In genomic region chr6:29824144-29824543, GRCh38 we compare ENCODE assay signal across 32 cellular contexts. TPM values are rescaled to one million over a fixed set of nuclear protein-coding genes. Genes with fewer than 3 reads are reported as not detected.
"Had no signal": no experiment of that assay in that cellular context is flagged by ENCODE, and none has a peak within 500 bp of the region (broad histone marks: within the 10 kb centered on the region; RNA-seq: fewer than 3 reads in every experiment).

No MANE protein-coding gene starts in this region.

- FAIRE-seq: colon had no signal

- H3K36me3 ChIP-seq: adrenal gland, esophagus muscularis mucosa, gastrocnemius medialis, heart left ventricle had no signal

- H3K27ac ChIP-seq: adrenal gland, body of pancreas, esophagus muscularis mucosa, foreskin keratinocyte, gastrocnemius medialis, heart left ventricle, VCaP had no signal

- H3K27ac Mint-ChIP-seq: activated CD4-positive, alpha-beta T cell treated with anti-CD3 and anti-CD28 coated beads, Interleukin-2, amount 10 ng/mL, durations not matched to agents 7 days and 5 days; activated CD8-positive, alpha-beta T cell treated with anti-CD3 and anti-CD28 coated beads for 36 hours; activated naive CD4-positive, alpha-beta T cell treated with anti-CD3 and anti-CD28 coated beads for 36 hours; activated naive CD4-positive, alpha-beta T cell treated with anti-CD3 and anti-CD28 coated beads, Interleukin-2, amount 50 U/mL, for 24 hours; activated naive CD8-positive, alpha-beta T cell treated with anti-CD3 and anti-CD28 coated beads for 36 hours; activated naive CD8-positive, alpha-beta T cell treated with anti-CD3 and anti-CD28 coated beads, Interleukin-2, amount 50 U/mL, for 24 hours; activated T-helper 2 cell treated with anti-CD3 and anti-CD28 coated beads, Interferon-gamma antibody, Interleukin-2, Interleukin-4, amounts not matched to agents 10 μg/mL and 5 μg/mL and 100 μg/mL, durations not matched to agents 14 hours and 24 hours and 36 hours; effector memory CD8-positive, alpha-beta T cell; WTC11 had no signal

- H3K9me3 Mint-ChIP-seq: activated CD4-positive, alpha-beta T cell treated with anti-CD3 and anti-CD28 coated beads, Interleukin-2, amount 10 ng/mL, durations not matched to agents 7 days and 5 days; activated CD8-positive, alpha-beta T cell treated with anti-CD3 and anti-CD28 coated beads for 36 hours; activated naive CD4-positive, alpha-beta T cell treated with anti-CD3 and anti-CD28 coated beads, Interleukin-2, amount 50 U/mL, for 24 hours; activated naive CD8-positive, alpha-beta T cell treated with anti-CD3 and anti-CD28 coated beads for 36 hours; activated naive CD8-positive, alpha-beta T cell treated with anti-CD3 and anti-CD28 coated beads, Interleukin-2, amount 50 U/mL, for 24 hours; activated T-cell treated with anti-CD3 and anti-CD28 coated beads, Interleukin-2, amount 50 U/mL, for 4 hours; activated T-helper 2 cell treated with anti-CD3 and anti-CD28 coated beads, Interferon-gamma antibody, Interleukin-2, Interleukin-4, amounts not matched to agents 10 μg/mL and 5 μg/mL and 100 μg/mL, durations not matched to agents 14 hours and 24 hours and 36 hours; effector memory CD8-positive, alpha-beta T cell had no signal

- H3K9me3 ChIP-seq: adrenal gland, body of pancreas, esophagus muscularis mucosa, heart left ventricle had no signal

- DNase-seq: activated CD4-positive, alpha-beta T cell treated with anti-CD3 and anti-CD28 coated beads for 1 hour; activated CD4-positive, alpha-beta T cell treated with anti-CD3 and anti-CD28 coated beads for 4 hours; activated CD4-positive, alpha-beta T cell treated with anti-CD3 and anti-CD28 coated beads, Interleukin-2, amount 10 ng/mL, durations not matched to agents 7 days and 5 days; activated CD4-positive, alpha-beta T cell treated with anti-CD3 and anti-CD28 coated beads, Interleukin-2, amount 50 U/mL, for 4 hours; activated CD8-positive, alpha-beta memory T cell treated with anti-CD3 and anti-CD28 coated beads for 24 hours; activated CD8-positive, alpha-beta T cell treated with anti-CD3 and anti-CD28 coated beads for 36 hours; activated effector memory CD4-positive, alpha-beta T cell treated with anti-CD3 and anti-CD28 coated beads, Interleukin-2, amount 50 U/mL, for 16 hours; activated naive CD4-positive, alpha-beta T cell treated with anti-CD3 and anti-CD28 coated beads for 36 hours; activated naive CD8-positive, alpha-beta T cell treated with anti-CD3 and anti-CD28 coated beads for 36 hours; activated naive CD8-positive, alpha-beta T cell treated with anti-CD3 and anti-CD28 coated beads, Interleukin-2, amount 50 U/mL, for 24 hours; activated T-cell treated with anti-CD3 and anti-CD28 coated beads, Interleukin-2, amount 50 U/mL, for 4 hours; adrenal gland; amygdala; aorta; body of pancreas; caudate nucleus; cortex of kidney; dermis blood vessel endothelial cell; effector CD4-positive, alpha-beta T cell; effector memory CD8-positive, alpha-beta T cell; erythroblast; foreskin keratinocyte; gastrocnemius medialis; glutamatergic neuron; heart left ventricle; T-helper 2 cell had no signal

- H3K36me3 Mint-ChIP-seq: activated naive CD4-positive, alpha-beta T cell treated with anti-CD3 and anti-CD28 coated beads, Interleukin-2, amount 50 U/mL, for 24 hours; activated naive CD8-positive, alpha-beta T cell treated with anti-CD3 and anti-CD28 coated beads for 36 hours; WTC11 had no signal

- H3K4me3 Mint-ChIP-seq: activated CD4-positive, alpha-beta T cell treated with anti-CD3 and anti-CD28 coated beads, Interleukin-2, amount 10 ng/mL, durations not matched to agents 7 days and 5 days; activated CD8-positive, alpha-beta T cell treated with anti-CD3 and anti-CD28 coated beads for 36 hours; activated naive CD4-positive, alpha-beta T cell treated with anti-CD3 and anti-CD28 coated beads for 36 hours; activated naive CD4-positive, alpha-beta T cell treated with anti-CD3 and anti-CD28 coated beads, Interleukin-2, amount 50 U/mL, for 24 hours; activated naive CD8-positive, alpha-beta T cell treated with anti-CD3 and anti-CD28 coated beads for 36 hours; activated naive CD8-positive, alpha-beta T cell treated with anti-CD3 and anti-CD28 coated beads, Interleukin-2, amount 50 U/mL, for 24 hours; activated T-cell treated with anti-CD3 and anti-CD28 coated beads, Interleukin-2, amount 50 U/mL, for 4 hours; effector memory CD8-positive, alpha-beta T cell; WTC11 had no signal

- ATAC-seq: activated CD8-positive, alpha-beta T cell treated with anti-CD3 and anti-CD28 coated beads for 36 hours; activated naive CD8-positive, alpha-beta T cell treated with anti-CD3 and anti-CD28 coated beads, Interleukin-2, amount 50 U/mL, for 24 hours; activated T-cell treated with anti-CD3 and anti-CD28 coated beads, Interleukin-2, amount 50 U/mL, for 4 hours; body of pancreas; effector memory CD8-positive, alpha-beta T cell; foreskin keratinocyte; gastrocnemius medialis; heart left ventricle; WTC11 had no signal

- H3K4me1 ChIP-seq: gastrocnemius medialis had no signal

- H3K4me3 ChIP-seq: adrenal gland, body of pancreas, esophagus muscularis mucosa, gastrocnemius medialis, heart left ventricle had no signal

RNA-seq across cellular contexts. Expression of gene HLA-G, which starts 3.5 kb away (rescaled TPM):
- total RNA-seq: dermis blood vessel endothelial cell, esophagus muscularis mucosa, gastrocnemius medialis had no signal
- polyA plus RNA-seq: adrenal gland had no signal
